ENCODE assay signal across 19 cellular contexts in genomic region chr10:132849546-132850031, GRCh38.
DNase-seq lines count a peak whose midpoint lies in the region; ATAC-seq and TF ChIP-seq lines count a peak whose summit lies in the region.
"Had no signal": no experiment of that assay in that cellular context is flagged by ENCODE, and none has a peak within 500 bp of the region (broad histone marks: within the 10 kb centered on the region; RNA-seq: fewer than 3 reads in every experiment).

No MANE protein-coding gene starts in this region.

- TF ChIP-seq EP300 in transverse colon (IDR thresholded peaks at IDR 0.05; ENCODE audit: low read depth): no peak

- H2BK5ac ChIP-seq in H9 (ENCODE audit: insufficient read length, low read length): no peak overlapping the region

- H2AK5ac ChIP-seq in H9 (ENCODE audit: insufficient read length, low read length): no peak overlapping the region

- no peak overlapping the region for H3K4ac ChIP-seq in H9 (ENCODE audit: low read depth, low read length)

- no peaks in the 10 kb centered on the region for H4K20me1 ChIP-seq in DND-41 (ENCODE audit: insufficient read depth, low read length)
- no peaks in the 10 kb centered on the region for H4K20me1 ChIP-seq in H9 (ENCODE audit: control insufficient read depth, insufficient read depth, insufficient read length)

- TF ChIP-seq CTCF in DND-41 (IDR thresholded peaks at IDR 0.05; ENCODE audit: borderline replicate concordance, extremely low read depth, low read length, poor library complexity, severe bottlenecking) (no peak), H9 (conservative IDR thresholded peaks at IDR 0.05) (no peak), left lung (IDR thresholded peaks at IDR 0.05) (no peak), transverse colon (IDR thresholded peaks at IDR 0.05) (no peak)

- no peak overlapping the region for H2BK20ac ChIP-seq in H9 (ENCODE audit: low read depth, low read length, poor library complexity, severe bottlenecking)

- H3K27ac ChIP-seq in DND-41 (ENCODE audit: low read length) (no peak overlapping the region), H9 (ENCODE audit: insufficient read length, low read depth, low read length) (no peak overlapping the region), left lung (no peak overlapping the region), transverse colon (no peak overlapping the region)
- no peak overlapping the region for H3K27ac ChIP-seq in effector memory CD4-positive, alpha-beta T cell (ENCODE audit: insufficient read depth, low read length, poor library complexity, severe bottlenecking)
- H3K27ac ChIP-seq: HL-60 had no signal

- no peaks in the 10 kb centered on the region for H3K23me2 ChIP-seq in H9 (ENCODE audit: insufficient read length, low read depth, low read length, poor library complexity, severe bottlenecking)

- H3K36me3 ChIP-seq in DND-41 (ENCODE audit: insufficient read depth, low read length) (no peaks in the 10 kb centered on the region), left lung (no peaks in the 10 kb centered on the region), transverse colon (no peaks in the 10 kb centered on the region)
- H3K36me3 ChIP-seq in effector memory CD4-positive, alpha-beta T cell (ENCODE audit: control insufficient read depth, insufficient read depth, low read length): no peaks in the 10 kb centered on the region
- H3K36me3 ChIP-seq: HAP-1 had no signal

- H3K27me3 ChIP-seq in DND-41 (ENCODE audit: insufficient read depth, low read length, poor library complexity): peaks cover 5% of the 10 kb centered on the region
- H3K27me3 ChIP-seq in H9 (ENCODE audit: insufficient read depth, low read length): no peaks in the 10 kb centered on the region
- H3K27me3 ChIP-seq in left lung: peaks cover 0 to 72% of the 10 kb centered on the region in 2 donors
- peaks cover 34% of the 10 kb centered on the region for H3K27me3 ChIP-seq in transverse colon
- no peaks in the 10 kb centered on the region for H3K27me3 ChIP-seq in effector memory CD4-positive, alpha-beta T cell (replicated peaks; ENCODE audit: control insufficient read depth, insufficient read depth, low read length, poor library complexity, severe bottlenecking)

- H2AFZ ChIP-seq in DND-41 (ENCODE audit: low read depth, low read length) (no peak overlapping the region), H9 (ENCODE audit: low read length) (no peak overlapping the region)

- H3K23ac ChIP-seq in H9 (ENCODE audit: insufficient read length, low read depth, low read length): no peak overlapping the region

- no peak overlapping the region for H3K56ac ChIP-seq in H9 (ENCODE audit: insufficient read length, low read depth, low read length)

- no peaks in the 10 kb centered on the region for H3K36me3 Mint-ChIP-seq in H9 (ENCODE audit: insufficient read depth in 1 of 3, low read depth in 3 of 3)
- H3K36me3 Mint-ChIP-seq in stimulated activated memory B cell treated with anti-CD40 and anti-IgM and Interleukin-4, amounts not matched to agents 10 μg/mL and 1 μg/mL and 100 μg/mL, for 72 hours: no peaks in the 10 kb centered on the region
- H3K36me3 Mint-ChIP-seq: brain had no signal

- H3K9ac ChIP-seq in DND-41 (ENCODE audit: low read depth, low read length) (no peak overlapping the region), H9 (ENCODE audit: extremely low read depth, insufficient read length, low read length) (no peak overlapping the region)

- no peak overlapping the region for H3K27ac Mint-ChIP-seq in H9
- no peak overlapping the region for H3K27ac Mint-ChIP-seq in stimulated activated memory B cell treated with anti-CD40 and anti-IgM and Interleukin-4, amounts not matched to agents 10 μg/mL and 1 μg/mL and 100 μg/mL, for 72 hours
- H3K27ac Mint-ChIP-seq: brain had no signal

- no peak overlapping the region for H2BK12ac ChIP-seq in H9 (ENCODE audit: insufficient read length, low read depth, low read length)

- no peak overlapping the region for H4K8ac ChIP-seq in H9 (replicated peaks; ENCODE audit: insufficient read length, low read depth, low read length)

- no peak overlapping the region for H3K4me3 Mint-ChIP-seq in H9
- H3K4me3 Mint-ChIP-seq in stimulated activated memory B cell treated with anti-CD40 and anti-IgM and Interleukin-4, amounts not matched to agents 10 μg/mL and 1 μg/mL and 100 μg/mL, for 72 hours: no peak overlapping the region
- H3K4me3 Mint-ChIP-seq: brain had no signal

- H3K4me1 Mint-ChIP-seq in H9: peaks cover 0 to 12% of the 10 kb centered on the region in 2 experiments; a peak in 3 of 4 replicates
- H3K4me1 Mint-ChIP-seq in stimulated activated memory B cell treated with anti-CD40 and anti-IgM and Interleukin-4, amounts not matched to agents 10 μg/mL and 1 μg/mL and 100 μg/mL, for 72 hours: peaks cover 8% of the 10 kb centered on the region

- H4K91ac ChIP-seq in H9 (ENCODE audit: insufficient read length, low read depth, low read length): no peak overlapping the region

- no peaks in the 10 kb centered on the region for H3K79me2 ChIP-seq in DND-41 (ENCODE audit: insufficient read depth, low read length)
- no peaks in the 10 kb centered on the region for H3K79me2 ChIP-seq in H9 (ENCODE audit: insufficient read depth, low read length)

- H3K27me3 Mint-ChIP-seq in H9 (ENCODE audit: low read depth): peaks cover 2% of the 10 kb centered on the region
- H3K27me3 Mint-ChIP-seq in stimulated activated memory B cell treated with anti-CD40 and anti-IgM and Interleukin-4, amounts not matched to agents 10 μg/mL and 1 μg/mL and 100 μg/mL, for 72 hours: peaks cover 30% of the 10 kb centered on the region

- DNase-seq in DND-41 (peak; percentile 1), H9 (peak; percentile 28), left lung (peak; percentile 27 to 73), transverse colon (no peak)
- no peak for DNase-seq in effector memory CD4-positive, alpha-beta T cell
- DNase-seq: activated CD4-positive, alpha-beta T cell treated with anti-CD3 and anti-CD28 coated beads for 4 hours; NCI-H1048; NCI-H1930; NCI-H226; OCI-M1; SIG-M5; stimulated activated CD4-positive, alpha-beta T cell treated with anti-CD3 and anti-CD28 coated beads, Interleukin-4, amount 100 ng/mL, for 4 hours had no signal

- H3K4me3 ChIP-seq in DND-41 (ENCODE audit: low read depth in 1 of 2, low read length in 2 of 2) (no peak overlapping the region), left lung (no peak overlapping the region), transverse colon (no peak overlapping the region)
- no peak overlapping the region for H3K4me3 ChIP-seq in effector memory CD4-positive, alpha-beta T cell (ENCODE audit: insufficient read depth, low read depth, low read length, poor library complexity, severe bottlenecking)
- H3K4me3 ChIP-seq: HAP-1 had no signal

- no peaks in the 10 kb centered on the region for H3K9me3 ChIP-seq in DND-41 (ENCODE audit: insufficient read depth, low read length, severe bottlenecking)
- H3K9me3 ChIP-seq in H9 (ENCODE audit: control insufficient read depth, low read depth, low read length): no peaks in the 10 kb centered on the region
- H3K9me3 ChIP-seq in left lung: no peaks in the 10 kb centered on the region
- no peaks in the 10 kb centered on the region for H3K9me3 ChIP-seq in transverse colon
- no peaks in the 10 kb centered on the region for H3K9me3 ChIP-seq in effector memory CD4-positive, alpha-beta T cell (ENCODE audit: control insufficient read depth, low read length)
- H3K9me3 ChIP-seq: HAP-1 had no signal

- TF ChIP-seq POLR2A in transverse colon (IDR thresholded peaks at IDR 0.05): no peak

- intact Hi-C loops in left lung (cut with DNase I): no loop called here
- intact Hi-C loops in transverse colon (cut with DNase I; ENCODE audit: low total_unique reads): no loop called here

- H2BK120ac ChIP-seq in H9 (ENCODE audit: low read depth, low read length, poor library complexity, severe bottlenecking): no peak overlapping the region

- H3K9me3 Mint-ChIP-seq in H9: peaks cover 0 to 2% of the 10 kb centered on the region in 2 experiments; a peak in 1 of 5 replicates
- no peaks in the 10 kb centered on the region for H3K9me3 Mint-ChIP-seq in stimulated activated memory B cell treated with anti-CD40 and anti-IgM and Interleukin-4, amounts not matched to agents 10 μg/mL and 1 μg/mL and 100 μg/mL, for 72 hours

- H3K4me2 ChIP-seq in DND-41 (ENCODE audit: insufficient read depth, low read length): no peak overlapping the region
- H3K4me2 ChIP-seq in H9 (ENCODE audit: insufficient read depth, insufficient read length, low read length): no peak overlapping the region

- no peak for ATAC-seq in DND-41 (ENCODE audit: insufficient read depth, low read depth)
- ATAC-seq in left lung: no peak
- ATAC-seq in stimulated activated memory B cell treated with anti-CD40 and anti-IgM and Interleukin-4, amounts not matched to agents 10 μg/mL and 1 μg/mL and 100 μg/mL, for 72 hours: peak; percentile 14
- ATAC-seq in GM21786 (IDR thresholded peaks at IDR 0.05; ENCODE audit: unreplicated experiment): no peak
- ATAC-seq: HepG2, left colon had no signal

- H3T11ph ChIP-seq in H9 (ENCODE audit: low read length): no peak overlapping the region

- no peak overlapping the region for H3K14ac ChIP-seq in H9 (ENCODE audit: insufficient read depth, low read length)

- H2BK15ac ChIP-seq in H9 (ENCODE audit: low read depth, low read length): no peak overlapping the region

- H4K5ac ChIP-seq in H9 (ENCODE audit: insufficient read length, low read depth, low read length): no peak overlapping the region

- WGBS in H9 (ENCODE audit: extremely low coverage, insufficient read length, low lambda C conversion rate): no CpG with 5 or more reads among the region's 19 CpGs
- 93% methylated on average over 10 of the region's 19 CpGs; no CpG with 5 or more reads in 1 of the 2 donors for WGBS in transverse colon (ENCODE audit: low coverage in 1 of 2), 2 donors

- no peaks in the 10 kb centered on the region for H3K79me1 ChIP-seq in H9 (ENCODE audit: insufficient read depth, low read depth, low read length, poor library complexity, severe bottlenecking)

- H3K18ac ChIP-seq in H9 (ENCODE audit: insufficient read length, low read depth, low read length): no peak overlapping the region

- in situ Hi-C loops in transverse colon (cut with MboI; ENCODE audit: low pct_ligation_motif_present in 1 of 4, low pct_unique_long_range_greater_than_20kb in 1 of 4, low sequenced_read_pairs in 3 of 4): no loop called here

- H3K4me1 ChIP-seq in DND-41 (ENCODE audit: insufficient read depth, low read length) (peaks cover 18% of the 10 kb centered on the region), H9 (ENCODE audit: insufficient read depth, low read length) (no peaks in the 10 kb centered on the region), left lung (peaks cover 0 to 7% of the 10 kb centered on the region in 2 donors), transverse colon (peaks cover 0 to 7% (median 0%) of the 10 kb centered on the region in 4 donors)
- H3K4me1 ChIP-seq in effector memory CD4-positive, alpha-beta T cell (ENCODE audit: control insufficient read depth, insufficient read depth, low read length, poor library complexity, severe bottlenecking): no peaks in the 10 kb centered on the region
- H3K4me1 ChIP-seq: HAP-1 had no signal

Comparison
In these comparisons a context has a peak if more than half of its experiments do, and no peak if none do; other contexts are left out.
1. DNase-seq: peak in DND-41 (single experiment), H9 (single experiment) and left lung (2 of 2); none in transverse colon (single experiment) and effector memory CD4-positive, alpha-beta T cell (0 of 3).